ENCODE assay signal across 24 cellular contexts in the genomic region with DNA sequence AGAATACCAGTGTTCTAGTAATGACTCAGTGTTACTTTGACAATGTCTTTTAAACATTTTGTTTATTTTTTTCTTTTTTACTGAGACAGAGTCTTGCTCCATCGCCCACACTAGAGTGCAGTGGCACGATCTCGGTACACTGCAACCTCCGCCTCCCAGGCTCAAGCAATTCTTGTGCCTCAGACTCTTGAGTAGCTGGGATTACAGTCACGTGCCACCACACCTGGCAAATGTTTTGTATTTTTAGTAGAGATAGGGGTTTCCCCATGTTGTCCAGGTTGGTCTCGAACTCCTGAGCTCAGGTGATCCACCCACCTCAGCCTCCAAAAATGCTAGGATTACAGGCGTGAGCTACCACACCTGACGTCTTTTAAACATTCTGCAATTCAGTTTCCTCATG.
"Had no signal": no experiment of that assay in that cellular context is flagged by ENCODE, and none has a peak within 500 bp of the region (broad histone marks: within the 10 kb centered on the region; RNA-seq: fewer than 3 reads in every experiment).

No MANE protein-coding gene starts in this region.

- H3K4me2 ChIP-seq: smooth muscle cell had no signal

- H3K4me1 ChIP-seq: gastrocnemius medialis, right atrium auricular region, tibial artery had no signal

- ATAC-seq: gastrocnemius medialis; left lobe of liver; natural killer cell; pancreas; sciatic nerve; stimulated activated effector memory CD8-positive, alpha-beta T cell treated with anti-CD3 and anti-CD28 coated beads, Interleukin-12 subunit alpha, Interleukin-12 subunit beta, amount 100 ng/mL, for 72 hours had no signal

- H3K9me3 ChIP-seq: gastrocnemius medialis, neutrophil, pancreas, right atrium auricular region, stomach, tibial artery had no signal

- H3K27ac Mint-ChIP-seq: memory B cell, natural killer cell, type B pancreatic cell had no signal

- H3K27me3 Mint-ChIP-seq: memory B cell, type B pancreatic cell had no signal

- H3K27ac ChIP-seq: gastrocnemius medialis, neutrophil, pancreas, right atrium auricular region, stomach, tibial artery had no signal

- H3K9me3 Mint-ChIP-seq: memory B cell; natural killer cell; neural crest cell; stimulated activated effector memory CD8-positive, alpha-beta T cell treated with anti-CD3 and anti-CD28 coated beads, Interleukin-12 subunit alpha, Interleukin-12 subunit beta, amount 100 ng/mL, for 72 hours; type B pancreatic cell had no signal

- DNase-seq: cortex of kidney; effector CD4-positive, alpha-beta T cell; foreskin fibroblast; gastrocnemius medialis; head of caudate nucleus; kidney; natural killer cell; pancreas; stimulated activated CD4-positive, alpha-beta T cell treated with anti-CD3 and anti-CD28 coated beads, Interleukin-12 subunit alpha, Interleukin-12 subunit beta, amount 100 ng/mL, for 4 hours; stimulated activated CD4-positive, alpha-beta T cell treated with anti-CD3 and anti-CD28 coated beads, Interleukin-2, amount 100 ng/mL, for 24 hours; stimulated activated CD4-positive, alpha-beta T cell treated with anti-CD3 and anti-CD28 coated beads, Interleukin-4, amount 100 ng/mL, for 24 hours; stimulated activated naive CD4-positive, alpha-beta T cell treated with Interleukin-2 at 50 U/mL for 16 hours; stomach; tibial artery had no signal

- H3K4me3 Mint-ChIP-seq: memory B cell; natural killer cell; neural crest cell; stimulated activated effector memory CD8-positive, alpha-beta T cell treated with anti-CD3 and anti-CD28 coated beads, Interleukin-12 subunit alpha, Interleukin-12 subunit beta, amount 100 ng/mL, for 72 hours; type B pancreatic cell had no signal

- H3K4me1 Mint-ChIP-seq: memory B cell; neural crest cell; stimulated activated effector memory CD8-positive, alpha-beta T cell treated with anti-CD3 and anti-CD28 coated beads, Interleukin-12 subunit alpha, Interleukin-12 subunit beta, amount 100 ng/mL, for 72 hours had no signal

- H3K4me3 ChIP-seq: gastrocnemius medialis, lung, pancreas, right atrium auricular region, smooth muscle cell, stomach, tibial artery had no signal

- H3K27me3 ChIP-seq: gastrocnemius medialis, neutrophil, pancreas, right atrium auricular region, stomach, tibial artery had no signal
